Comparison of ENCODE assay signal across 1 cellular context in genomic region chr6:28941681-28942448, GRCh38.
TF ChIP-seq lines count a peak whose summit lies in the region.

No MANE protein-coding gene starts in this region.

TF ChIP-seq in K562, 482 proteins besides CTCF, POLR2A, EP300 and RAD21 (continued from another document and continues in another):
- TF ChIP-seq C11orf30 (IDR thresholded peaks at IDR 0.05; ENCODE audit: low read depth) = no peak
- TF ChIP-seq HMBOX1 (IDR thresholded peaks at IDR 0.05) = no peak
- TF ChIP-seq SNRNP70 (optimal IDR thresholded peaks at IDR 0.05; ENCODE audit: low read depth, low read length) = no peak
- TF ChIP-seq NR2F6 (CRISPR knock-in tag; IDR thresholded peaks at IDR 0.05) = no peak
- TF ChIP-seq ZHX1 (conservative IDR thresholded peaks at IDR 0.05; ENCODE audit: low read length) = no peak
- TF ChIP-seq THAP12 (CRISPR knock-in tag; IDR thresholded peaks at IDR 0.05) = no peak
- no peak for TF ChIP-seq PREB (CRISPR knock-in tag; IDR thresholded peaks at IDR 0.05)
- no peak for TF ChIP-seq TAF15 (IDR thresholded peaks at IDR 0.05; ENCODE audit: low read depth, low read length)
- TF ChIP-seq E2F3 (CRISPR knock-in tag; IDR thresholded peaks at IDR 0.05) = no peak
- TF ChIP-seq SFPQ (IDR thresholded peaks at IDR 0.05; ENCODE audit: low read depth, low read length) = no peak
- no peak for TF ChIP-seq ZC3H8 (IDR thresholded peaks at IDR 0.05)
- no peak for TF ChIP-seq ZNF140 (CRISPR knock-in tag; IDR thresholded peaks at IDR 0.05)
- no peak for TF ChIP-seq HMG20B (CRISPR knock-in tag; IDR thresholded peaks at IDR 0.05)
- TF ChIP-seq ZNF445 (CRISPR knock-in tag; IDR thresholded peaks at IDR 0.05; ENCODE audit: low read depth) = 0 out of 2 replicates have a peak, but pooled peaks have one; percentile 48
- no peak for TF ChIP-seq FOXO4 (CRISPR knock-in tag; IDR thresholded peaks at IDR 0.05)
- no peak for TF ChIP-seq MXI1 (IDR thresholded peaks at IDR 0.05; ENCODE audit: low read depth, low read length)
- TF ChIP-seq ZBTB1 (CRISPR knock-in tag; IDR thresholded peaks at IDR 0.05; ENCODE audit: borderline replicate concordance, low read depth) = no peak
- no peak for TF ChIP-seq SPI1 (IDR thresholded peaks at IDR 0.05; ENCODE audit: borderline replicate concordance, low read depth, low read length)
- no peak for TF ChIP-seq MED1 (CRISPR knock-in tag; IDR thresholded peaks at IDR 0.05; ENCODE audit: borderline replicate concordance)
- no peak for TF ChIP-seq ZNF277 (CRISPR knock-in tag; IDR thresholded peaks at IDR 0.05; ENCODE audit: borderline replicate concordance)
- TF ChIP-seq MEF2D (tag; conservative IDR thresholded peaks at IDR 0.05; ENCODE audit: low read depth) = no peak
- no peak for TF ChIP-seq POU5F1 (IDR thresholded peaks at IDR 0.05; ENCODE audit: borderline replicate concordance, low read depth, low read length, partially characterized antibody)
- 0 out of 2 replicates have a peak, but pooled peaks have one; percentile 15 for TF ChIP-seq CC2D1A (IDR thresholded peaks at IDR 0.05)
- TF ChIP-seq JUNB (CRISPR knock-in tag; conservative IDR thresholded peaks at IDR 0.05) = no peak
- TF ChIP-seq SRSF9 (IDR thresholded peaks at IDR 0.05; ENCODE audit: borderline replicate concordance, low read depth, low read length) = no peak
- TF ChIP-seq DACH1 (IDR thresholded peaks at IDR 0.05; ENCODE audit: partially characterized antibody) = peak; percentile 52
- no peak for TF ChIP-seq ZBTB7A (IDR thresholded peaks at IDR 0.05; ENCODE audit: borderline replicate concordance, control insufficient read depth, low read depth, low read length)
- TF ChIP-seq ELK1 (CRISPR knock-in tag; IDR thresholded peaks at IDR 0.05) = no peak
- 0 out of 2 replicates have a peak, but pooled peaks have one; percentile 14 for TF ChIP-seq HEY1 (CRISPR knock-in tag; IDR thresholded peaks at IDR 0.05; ENCODE audit: borderline replicate concordance)
- TF ChIP-seq POLR3A (IDR thresholded peaks at IDR 0.05; ENCODE audit: borderline replicate concordance, extremely low read depth, insufficient read depth, insufficient read length) = peak; percentile 83
- no peak for TF ChIP-seq MCM3 (IDR thresholded peaks at IDR 0.05)
- no peak for TF ChIP-seq VEZF1 (CRISPR knock-in tag; IDR thresholded peaks at IDR 0.05)
- TF ChIP-seq CBX2 (IDR thresholded peaks at IDR 0.05; ENCODE audit: insufficient read depth, low read length, poor library complexity, severe bottlenecking) = no peak
- TF ChIP-seq PPARD (CRISPR knock-in tag; IDR thresholded peaks at IDR 0.05) = no peak
- no peak for TF ChIP-seq ZNF512 (tag; IDR thresholded peaks at IDR 0.05)
- no peak for TF ChIP-seq ZNF3 (CRISPR knock-in tag; IDR thresholded peaks at IDR 0.05)
- TF ChIP-seq LEF1 (IDR thresholded peaks at IDR 0.05) = 0 out of 2 replicates have a peak, but pooled peaks have one; percentile 4
- TF ChIP-seq BHLHE40 (IDR thresholded peaks at IDR 0.05; ENCODE audit: low read length) = no peak
- no peak for TF ChIP-seq HDAC3 (IDR thresholded peaks at IDR 0.05; ENCODE audit: borderline replicate concordance, partially characterized antibody)
- 0 out of 2 replicates have a peak, but pooled peaks have one; percentile 7 for TF ChIP-seq MYC (IDR thresholded peaks at IDR 0.05; ENCODE audit: low read depth, low read length)
- no peak for TF ChIP-seq MYC (CRISPR knock-in tag; IDR thresholded peaks at IDR 0.05; ENCODE audit: borderline replicate concordance, low read depth)
- peak; percentile 51 for TF ChIP-seq BDP1 (IDR thresholded peaks at IDR 0.05; ENCODE audit: insufficient read depth, insufficient read length)
- no peak for TF ChIP-seq L3MBTL2 (IDR thresholded peaks at IDR 0.05)
- no peak for TF ChIP-seq TCF3 (CRISPR knock-in tag; IDR thresholded peaks at IDR 0.05)
- no peak for TF ChIP-seq CHD2 (IDR thresholded peaks at IDR 0.05; ENCODE audit: low read depth, low read length)
- TF ChIP-seq ZNF197 (CRISPR knock-in tag; IDR thresholded peaks at IDR 0.05; ENCODE audit: low read depth) = no peak
- 0 out of 4 replicates have a peak, but pooled peaks of 1 of the 2 experiments have one; percentile 31 for TF ChIP-seq RCOR1 (IDR thresholded peaks at IDR 0.05; ENCODE audit: borderline replicate concordance in 1 of 2, low read depth in 2 of 2, low read length in 2 of 2)
- TF ChIP-seq SREBF1 (IDR thresholded peaks at IDR 0.05; ENCODE audit: borderline replicate concordance, low read depth, low read length) = no peak
- no peak for TF ChIP-seq CBFA2T2 (conservative IDR thresholded peaks at IDR 0.05)
- TF ChIP-seq STAG1 (CRISPR knock-in tag; IDR thresholded peaks at IDR 0.05; ENCODE audit: borderline replicate concordance) = no peak
- TF ChIP-seq ZNF764 (CRISPR knock-in tag; IDR thresholded peaks at IDR 0.05; ENCODE audit: low read depth) = no peak; the same call in 1 of the 2 replicates
- no peak for TF ChIP-seq HDAC1 (IDR thresholded peaks at IDR 0.05)
- no peak; the same call in 1 of the 2 replicates for TF ChIP-seq ZSCAN29 (IDR thresholded peaks at IDR 0.05)
- TF ChIP-seq NFXL1 (CRISPR knock-in tag; IDR thresholded peaks at IDR 0.05) = no peak
- TF ChIP-seq CREM (IDR thresholded peaks at IDR 0.05; ENCODE audit: low read depth) = 0 out of 2 replicates have a peak, but pooled peaks have one; percentile 4
- TF ChIP-seq KAT8 (IDR thresholded peaks at IDR 0.05; ENCODE audit: low read depth) = no peak
- peak; percentile 69 for TF ChIP-seq RNF2 (IDR thresholded peaks at IDR 0.05)
